In the genomic region with DNA sequence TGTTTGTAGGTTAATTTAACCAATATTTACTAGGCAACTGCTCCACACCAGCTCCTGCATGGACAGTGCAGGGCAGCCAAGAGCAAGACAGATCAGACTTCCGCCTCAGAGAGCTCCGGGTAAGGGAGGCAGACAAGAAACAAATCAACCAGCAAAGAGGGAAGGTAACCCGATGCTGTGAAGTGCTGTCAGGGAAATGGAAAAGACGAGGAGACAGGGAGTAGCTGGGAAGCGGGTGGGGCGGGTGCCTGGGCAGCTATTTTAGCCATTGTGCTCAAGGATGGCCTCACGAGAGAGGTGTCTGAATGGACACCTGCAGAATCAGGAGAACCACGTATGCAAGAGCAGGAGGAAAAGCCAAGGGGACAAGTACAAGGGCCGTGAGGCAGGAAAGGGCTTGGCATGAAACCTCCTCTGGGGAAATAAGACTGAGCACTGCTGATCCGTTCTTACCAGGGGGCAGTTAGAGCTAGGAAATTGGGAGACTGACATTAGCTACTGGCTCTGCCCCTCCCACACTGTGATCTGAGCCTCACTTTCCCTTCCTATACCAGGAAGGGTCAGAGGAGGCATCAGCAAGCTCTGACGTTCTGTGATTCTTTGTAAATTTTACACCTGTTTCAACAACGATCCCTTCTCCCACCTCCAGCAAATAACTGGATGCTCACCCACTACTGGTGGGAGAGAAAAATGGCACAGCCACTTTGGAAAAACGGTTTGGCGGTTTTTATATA, we compare ENCODE assay signal across 1 cellular context.
TF ChIP-seq lines count a peak whose summit lies in the region.

No MANE protein-coding gene starts in this region.

TF ChIP-seq in K562, 482 proteins besides CTCF, POLR2A, EP300 and RAD21:
- TF ChIP-seq, protein P1, sequence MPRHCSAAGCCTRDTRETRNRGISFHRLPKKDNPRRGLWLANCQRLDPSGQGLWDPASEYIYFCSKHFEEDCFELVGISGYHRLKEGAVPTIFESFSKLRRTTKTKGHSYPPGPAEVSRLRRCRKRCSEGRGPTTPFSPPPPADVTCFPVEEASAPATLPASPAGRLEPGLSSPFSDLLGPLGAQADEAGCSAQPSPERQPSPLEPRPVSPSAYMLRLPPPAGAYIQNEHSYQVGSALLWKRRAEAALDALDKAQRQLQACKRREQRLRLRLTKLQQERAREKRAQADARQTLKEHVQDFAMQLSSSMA (CRISPR knock-in tag; IDR thresholded peaks at IDR 0.05) = no peak
- TF ChIP-seq KLF1 (tag; IDR thresholded peaks at IDR 0.05) (no peak), E2F5 (CRISPR knock-in tag; IDR thresholded peaks at IDR 0.05) (no peak), ZNF316 (IDR thresholded peaks at IDR 0.05) (no peak), SMAD1 (IDR thresholded peaks at IDR 0.05; ENCODE audit: low read depth, low read length, partially characterized antibody) (no peak), ZNF133 (CRISPR knock-in tag; IDR thresholded peaks at IDR 0.05) (no peak), ASH1L (IDR thresholded peaks at IDR 0.05; ENCODE audit: borderline replicate concordance, low read depth, partially characterized antibody) (no peak), NFIX (CRISPR knock-in tag; IDR thresholded peaks at IDR 0.05; ENCODE audit: low read depth) (no peak), MLX (CRISPR knock-in tag; conservative IDR thresholded peaks at IDR 0.05) (no peak), ZBTB49 (CRISPR knock-in tag; IDR thresholded peaks at IDR 0.05; ENCODE audit: borderline replicate concordance) (no peak), E2F3 (CRISPR knock-in tag; IDR thresholded peaks at IDR 0.05) (no peak), PREB (CRISPR knock-in tag; IDR thresholded peaks at IDR 0.05) (no peak), HBP1 (CRISPR knock-in tag; IDR thresholded peaks at IDR 0.05) (no peak)
- TF ChIP-seq, protein P2, sequence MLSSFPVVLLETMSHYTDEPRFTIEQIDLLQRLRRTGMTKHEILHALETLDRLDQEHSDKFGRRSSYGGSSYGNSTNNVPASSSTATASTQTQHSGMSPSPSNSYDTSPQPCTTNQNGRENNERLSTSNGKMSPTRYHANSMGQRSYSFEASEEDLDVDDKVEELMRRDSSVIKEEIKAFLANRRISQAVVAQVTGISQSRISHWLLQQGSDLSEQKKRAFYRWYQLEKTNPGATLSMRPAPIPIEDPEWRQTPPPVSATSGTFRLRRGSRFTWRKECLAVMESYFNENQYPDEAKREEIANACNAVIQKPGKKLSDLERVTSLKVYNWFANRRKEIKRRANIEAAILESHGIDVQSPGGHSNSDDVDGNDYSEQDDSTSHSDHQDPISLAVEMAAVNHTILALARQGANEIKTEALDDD (IDR thresholded peaks at IDR 0.05) = no peak
- TF ChIP-seq, protein P3, sequence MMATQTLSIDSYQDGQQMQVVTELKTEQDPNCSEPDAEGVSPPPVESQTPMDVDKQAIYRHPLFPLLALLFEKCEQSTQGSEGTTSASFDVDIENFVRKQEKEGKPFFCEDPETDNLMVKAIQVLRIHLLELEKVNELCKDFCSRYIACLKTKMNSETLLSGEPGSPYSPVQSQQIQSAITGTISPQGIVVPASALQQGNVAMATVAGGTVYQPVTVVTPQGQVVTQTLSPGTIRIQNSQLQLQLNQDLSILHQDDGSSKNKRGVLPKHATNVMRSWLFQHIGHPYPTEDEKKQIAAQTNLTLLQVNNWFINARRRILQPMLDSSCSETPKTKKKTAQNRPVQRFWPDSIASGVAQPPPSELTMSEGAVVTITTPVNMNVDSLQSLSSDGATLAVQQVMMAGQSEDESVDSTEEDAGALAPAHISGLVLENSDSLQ (IDR thresholded peaks at IDR 0.05) = no peak
TF ChIP-seq in K562: peak in this region for 0.
